In the genomic region with DNA sequence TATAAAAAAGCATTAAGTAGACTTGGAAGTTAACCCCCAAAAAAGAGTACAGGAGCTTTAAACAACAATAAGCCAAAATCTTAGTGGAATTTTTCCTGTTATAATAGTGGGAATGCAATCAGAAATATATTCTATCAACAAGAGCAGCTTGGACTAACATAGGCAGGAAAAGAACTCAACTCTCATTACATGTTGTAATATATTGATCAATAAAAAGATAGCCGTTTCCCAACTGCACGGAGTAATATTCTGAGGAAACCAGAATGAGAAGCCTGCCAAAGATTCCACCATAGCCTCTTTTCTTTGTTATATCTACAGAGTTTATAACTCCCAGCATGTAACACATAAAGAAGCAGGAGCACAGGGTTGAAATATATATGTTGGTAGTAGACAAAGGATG, we compare ENCODE assay signal across 8 cellular contexts.
"Had no signal": no experiment of that assay in that cellular context is flagged by ENCODE, and none has a peak within 500 bp of the region (broad histone marks: within the 10 kb centered on the region; RNA-seq: fewer than 3 reads in every experiment).

No MANE protein-coding gene starts in this region.

- ATAC-seq: GM12878 had no signal

- H3K4me3 ChIP-seq: GM12878 had no signal

- DNase-seq: GDM1, GF-D8 had no signal

- FAIRE-seq: G401.6, GM12878, GM12891, GM12892, GM18507, GM19239 had no signal
